Comparison of ENCODE assay signal across 31 cellular contexts in genomic region chr15:95842576-95842975, GRCh38.
A peak's percentile ranks its signal among the peaks of the same experiment; 100 is the strongest.
DNase-seq lines count a peak whose midpoint lies in the region; ATAC-seq, FAIRE-seq and TF ChIP-seq lines count a peak whose summit lies in the region.
"Had no signal": no experiment of that assay in that cellular context is flagged by ENCODE, and none has a peak within 500 bp of the region (broad histone marks: within the 10 kb centered on the region; RNA-seq: fewer than 3 reads in every experiment).

No MANE protein-coding gene starts in this region.

- peaks cover 41% of the 10 kb centered on the region for H3K4me1 Mint-ChIP-seq in T-helper 2 cell treated with Interferon-gamma antibody and Interleukin-4, amounts not matched to agents 5 μg/mL and 100 μg/mL, for 36 hours (ENCODE audit: low read depth)
- H3K4me1 Mint-ChIP-seq: T-helper 17 cell had no signal

- H3K9me3 Mint-ChIP-seq in T-helper 2 cell treated with Interferon-gamma antibody and Interleukin-4, amounts not matched to agents 5 μg/mL and 100 μg/mL, for 36 hours, result peaks cover 7% of the 10 kb centered on the region
- H3K9me3 Mint-ChIP-seq: activated CD8-positive, alpha-beta T cell treated with anti-CD3 and anti-CD28 coated beads for 36 hours had no signal

- no peak for TF ChIP-seq CTCF in thyroid gland (IDR thresholded peaks at IDR 0.05)
- TF ChIP-seq CTCF in pancreas (IDR thresholded peaks at IDR 0.05), result no peak

- no peak overlapping the region for H3K14ac ChIP-seq in trophoblast cell (ENCODE audit: low read length)

- H3K79me1 ChIP-seq in trophoblast cell (ENCODE audit: low read length), result peaks cover 2% of the 10 kb centered on the region

- no peak overlapping the region for H3K9ac ChIP-seq in trophoblast cell (ENCODE audit: low read length)
- H3K9ac ChIP-seq: SK-N-SH had no signal

- no peak for TF ChIP-seq POLR2A in thyroid gland (IDR thresholded peaks at IDR 0.05)

- no peak overlapping the region for H2BK12ac ChIP-seq in trophoblast cell (ENCODE audit: low read length)

- no peak overlapping the region for H3K27ac Mint-ChIP-seq in T-helper 2 cell treated with Interferon-gamma antibody and Interleukin-4, amounts not matched to agents 5 μg/mL and 100 μg/mL, for 36 hours
- H3K27ac Mint-ChIP-seq: activated CD8-positive, alpha-beta T cell treated with anti-CD3 and anti-CD28 coated beads for 36 hours; progenitor cell of endocrine pancreas; T-helper 17 cell had no signal

- H3K4me2 ChIP-seq in trophoblast cell (ENCODE audit: low read length), result no peak overlapping the region
- H3K4me2 ChIP-seq: SK-N-SH had no signal

- no peaks in the 10 kb centered on the region for H3K4me1 ChIP-seq in mesodermal cell (ENCODE audit: control insufficient read depth, insufficient read depth, low read length, poor library complexity, severe bottlenecking)
- no peaks in the 10 kb centered on the region for H3K4me1 ChIP-seq in thyroid gland
- H3K4me1 ChIP-seq in pancreas, result no peaks in the 10 kb centered on the region
- peaks cover 0 to 6% of the 10 kb centered on the region in 2 experiments for H3K4me1 ChIP-seq in trophoblast cell (ENCODE audit: control insufficient read depth in 1 of 2, insufficient read depth in 2 of 2, low read length in 2 of 2)
- H3K4me1 ChIP-seq: breast epithelium, right lobe of liver, upper lobe of left lung had no signal

- H4K12ac ChIP-seq in trophoblast cell (ENCODE audit: low read depth, low read length), result no peak overlapping the region

- no peak overlapping the region for H3K23ac ChIP-seq in trophoblast cell (ENCODE audit: low read length)

- no peak overlapping the region for H2BK120ac ChIP-seq in trophoblast cell (ENCODE audit: insufficient read depth, low read length, poor library complexity)

- H2AK5ac ChIP-seq in trophoblast cell (ENCODE audit: low read length), result no peak overlapping the region

- H3K4me3 Mint-ChIP-seq in T-helper 2 cell treated with Interferon-gamma antibody and Interleukin-4, amounts not matched to agents 5 μg/mL and 100 μg/mL, for 36 hours, result peak overlapping the region; percentile 19
- H3K4me3 Mint-ChIP-seq: activated CD8-positive, alpha-beta T cell treated with anti-CD3 and anti-CD28 coated beads for 36 hours; T-helper 17 cell had no signal

- 94 to 98% methylated on average over 3 to 6 of the region's 6 CpGs for WGBS in mesodermal cell (ENCODE audit: insufficient coverage in 2 of 2), 2 experiments
- 83 to 94% methylated on average over 6 of the region's 6 CpGs for WGBS in thyroid gland, 2 donors
- WGBS in pancreas, 2 donors, result 74 to 87% methylated on average over 6 of the region's 6 CpGs
- no CpG with 5 or more reads among the region's 6 CpGs for WGBS in trophoblast cell (ENCODE audit: extremely low coverage, insufficient coverage, insufficient read length)

- no peak overlapping the region for H4K8ac ChIP-seq in trophoblast cell (ENCODE audit: low read depth, low read length)

- H4K91ac ChIP-seq in trophoblast cell (ENCODE audit: low read depth, low read length), result no peak overlapping the region

- H3K9me3 ChIP-seq in mesodermal cell (ENCODE audit: control insufficient read depth, low read length) (no peaks in the 10 kb centered on the region), thyroid gland (no peaks in the 10 kb centered on the region), pancreas (no peaks in the 10 kb centered on the region), trophoblast cell (ENCODE audit: insufficient read depth, low read depth, low read length) (no peaks in the 10 kb centered on the region)
- H3K9me3 ChIP-seq: breast epithelium, right lobe of liver, SK-N-SH, upper lobe of left lung had no signal

- H3K18ac ChIP-seq in trophoblast cell (ENCODE audit: low read length), result no peak overlapping the region

- no peak overlapping the region for H2AFZ ChIP-seq in trophoblast cell (ENCODE audit: insufficient read depth, low read length, poor library complexity)

- H3K36me3 Mint-ChIP-seq in T-helper 2 cell treated with Interferon-gamma antibody and Interleukin-4, amounts not matched to agents 5 μg/mL and 100 μg/mL, for 36 hours (ENCODE audit: low read depth), result peaks cover 17% of the 10 kb centered on the region
- H3K36me3 Mint-ChIP-seq: CD4-positive, CD25-positive, alpha-beta regulatory T cell had no signal

- H3K79me2 ChIP-seq in trophoblast cell (ENCODE audit: control insufficient read depth, insufficient read depth, low read length, poor library complexity), result no peaks in the 10 kb centered on the region

- no peaks in the 10 kb centered on the region for H3K27me3 ChIP-seq in thyroid gland
- H3K27me3 ChIP-seq in pancreas, result no peaks in the 10 kb centered on the region
- H3K27me3 ChIP-seq in trophoblast cell (ENCODE audit: insufficient read depth, low read length), result no peaks in the 10 kb centered on the region
- H3K27me3 ChIP-seq: breast epithelium, right lobe of liver, upper lobe of left lung had no signal

- H3K4me3 ChIP-seq in mesodermal cell (ENCODE audit: extremely low read depth, insufficient read depth, low read length, poor library complexity, severe bottlenecking) (no peak overlapping the region), thyroid gland (replicated peaks in 1 of 3) (no peak overlapping the region), pancreas (no peak overlapping the region), trophoblast cell (ENCODE audit: low read depth, low read length) (no peak overlapping the region)
- H3K4me3 ChIP-seq: breast epithelium, right lobe of liver, upper lobe of left lung had no signal

- DNase-seq in T-helper 2 cell treated with Interferon-gamma antibody and Interleukin-4, amounts not matched to agents 5 μg/mL and 100 μg/mL, for 36 hours (ENCODE audit: low spot score), result no peak
- DNase-seq in T-helper 2 cell, result no peak
- peak; percentile 10 for DNase-seq in RPMI7951 (ENCODE audit: low read depth)
- no peak for DNase-seq in thyroid gland
- DNase-seq in AG08396 (ENCODE audit: low spot score), result no peak
- no peak for DNase-seq in pancreas
- DNase-seq in trophoblast cell, result no peak
- DNase-seq: activated CD4-positive, CD25-positive, alpha-beta regulatory T cell treated with anti-CD3 and anti-CD28 coated beads, Interleukin-2, amount 50 U/mL, for 72 hours; activated CD8-positive, alpha-beta memory T cell treated with anti-CD3 and anti-CD28 coated beads, Interleukin-2, amount 50 U/mL, for 48 hours; activated CD8-positive, alpha-beta T cell treated with anti-CD3 and anti-CD28 coated beads for 36 hours; activated naive CD4-positive, alpha-beta T cell treated with anti-CD3 and anti-CD28 coated beads, Interleukin-2, amount 50 U/mL, for 16 hours; amygdala; CD4-positive, CD25-positive, alpha-beta regulatory T cell; left colon; NCI-H1105; NCI-H187 treated with DMSO at 0.1 percent for 48 hours; NCI-H2171; right lobe of liver; RPMI8226; SK-N-SH; stimulated activated CD4-positive, alpha-beta T cell treated with anti-CD3 and anti-CD28 coated beads, Interleukin-12 subunit alpha, Interleukin-12 subunit beta, amount 100 ng/mL, for 4 hours; stimulated activated CD4-positive, alpha-beta T cell treated with anti-CD3 and anti-CD28 coated beads, Interleukin-4, amount 100 ng/mL, for 1 hour; T-helper 17 cell; upper lobe of left lung had no signal

- no peak overlapping the region for H3K4ac ChIP-seq in trophoblast cell (ENCODE audit: low read depth, low read length)

- no peak for ATAC-seq in pancreas
- ATAC-seq: activated CD8-positive, alpha-beta T cell treated with anti-CD3 and anti-CD28 coated beads for 36 hours; HCT116; left colon; right lobe of liver; T-helper 17 cell had no signal

- H3K27me3 Mint-ChIP-seq in T-helper 2 cell treated with Interferon-gamma antibody and Interleukin-4, amounts not matched to agents 5 μg/mL and 100 μg/mL, for 36 hours (ENCODE audit: low read depth), result no peaks in the 10 kb centered on the region
- H3K27me3 Mint-ChIP-seq: activated CD8-positive, alpha-beta T cell treated with anti-CD3 and anti-CD28 coated beads for 36 hours; CD4-positive, CD25-positive, alpha-beta regulatory T cell; progenitor cell of endocrine pancreas; T-helper 17 cell had no signal

- FAIRE-seq in pancreas (lab: Jason Lieb, UNC), result no peak
- FAIRE-seq: D721Med, endothelial cell of umbilical vein had no signal

- H3K27ac ChIP-seq in mesodermal cell (ENCODE audit: low read depth, low read length, severe bottlenecking), result peak overlapping the region; percentile 65
- H3K27ac ChIP-seq in thyroid gland, result peak overlapping the region in 2 of 3 donors; percentile 13 to 15
- no peak overlapping the region for H3K27ac ChIP-seq in pancreas
- no peak overlapping the region for H3K27ac ChIP-seq in trophoblast cell (ENCODE audit: low read depth, low read length)
- H3K27ac ChIP-seq: 22Rv1, right lobe of liver, upper lobe of left lung had no signal

- intact Hi-C loops in thyroid gland (cut with DNase I), result no loop called here
- intact Hi-C loops in pancreas (cut with DNase I), result no loop called here

- no peaks in the 10 kb centered on the region for H3K36me3 ChIP-seq in mesodermal cell (ENCODE audit: control insufficient read depth, insufficient read depth, low read length)
- no peaks in the 10 kb centered on the region for H3K36me3 ChIP-seq in thyroid gland
- no peaks in the 10 kb centered on the region for H3K36me3 ChIP-seq in pancreas
- no peaks in the 10 kb centered on the region for H3K36me3 ChIP-seq in trophoblast cell (ENCODE audit: control insufficient read depth in 1 of 2, insufficient read depth in 2 of 2, low read length in 2 of 2)
- H3K36me3 ChIP-seq: breast epithelium, right lobe of liver, upper lobe of left lung had no signal

- H2BK5ac ChIP-seq in trophoblast cell (ENCODE audit: low read depth, low read length, poor library complexity), result no peak overlapping the region

Comparison
In these comparisons a context has a peak if more than half of its experiments do, and no peak if none do; other contexts are left out.
1. H3K27ac ChIP-seq: peak in mesodermal cell (single experiment) and thyroid gland (2 of 3); none in pancreas (0 of 4) and trophoblast cell (single experiment).